Comparison of ENCODE assay signal across 8 cellular contexts in genomic region chr2:21042958-21043743, GRCh38. TPM values are rescaled to one million over a fixed set of nuclear protein-coding genes. Genes with fewer than 3 reads are reported as not detected.
DNase-seq lines count a peak whose midpoint lies in the region; ATAC-seq, FAIRE-seq and TF ChIP-seq lines count a peak whose summit lies in the region.

No MANE protein-coding gene starts in this region.

- peak; percentile 17 to 64 (median 34) for DNase-seq in CD4-positive, alpha-beta T cell
- DNase-seq in GM19238 (ENCODE audit: insufficient read length, low spot score) (peak; percentile 50), RKO (ENCODE audit: low spot score) (peak; percentile 35), head of caudate nucleus (peak; percentile 35 to 91 (median 74)), pancreas (peak; percentile 10 to 84 (median 63)), upper lobe of left lung (peak; percentile 66 to 86)
- peak; percentile 65 for DNase-seq in activated naive CD4-positive, alpha-beta T cell treated with anti-CD3 and anti-CD28 coated beads, Interleukin-2, amount 10 ng/mL, durations not matched to agents 7 days and 5 days

- POLR2A ChIA-PET in CD4-positive, alpha-beta T cell (lab: Charles Lee) = interaction anchor here (0.7 kb wide), 1 partner anchor 27 kb away, joined by 3 read pairs; no protein-coding TSS in a partner anchor

- no peak overlapping the region for H3K4me3 ChIP-seq in pancreas
- no peak overlapping the region for H3K4me3 ChIP-seq in upper lobe of left lung

- H3K36me3 ChIP-seq in pancreas (no peaks in the 10 kb centered on the region), upper lobe of left lung (no peaks in the 10 kb centered on the region)

- H3K9me3 ChIP-seq in CD4-positive, alpha-beta T cell (ENCODE audit: control insufficient read depth, low read length) = no peaks in the 10 kb centered on the region
- H3K9me3 ChIP-seq in pancreas = no peaks in the 10 kb centered on the region
- no peaks in the 10 kb centered on the region for H3K9me3 ChIP-seq in upper lobe of left lung

- no peak for TF ChIP-seq POLR2A in upper lobe of left lung (IDR thresholded peaks at IDR 0.05)

- 14% methylated on average over 24 to 25 of the region's 25 CpGs for WGBS in pancreas, 2 donors
- WGBS in upper lobe of left lung, 2 donors = 25 to 29% methylated on average over 18 to 22 of the region's 25 CpGs

- intact Hi-C loops in CD4-positive, alpha-beta T cell (cut with DNase I, micrococcal nuclease) = loop anchor here in 1 of 2 experiments (5.0 kb wide), 1 partner anchor 274 kb away; no protein-coding TSS in a partner anchor
- intact Hi-C loops in head of caudate nucleus (cut with DNase I) = loop anchor here (5.0 kb wide), 1 partner anchor 74 kb away; no protein-coding TSS in a partner anchor
- intact Hi-C loops in pancreas (cut with DNase I) = loop anchor here in 1 of 3 donors (5.0 to 10.0 kb wide), 2 partner anchors 69 to 272 kb away; no protein-coding TSS in a partner anchor

- peaks cover 5% of the 10 kb centered on the region for H3K4me1 Mint-ChIP-seq in CD4-positive, alpha-beta T cell (ENCODE audit: low read depth)
- no peaks in the 10 kb centered on the region for H3K4me1 Mint-ChIP-seq in activated naive CD4-positive, alpha-beta T cell treated with anti-CD3 and anti-CD28 coated beads, Interleukin-2, amount 10 ng/mL, durations not matched to agents 7 days and 5 days

- no peaks in the 10 kb centered on the region for H3K9me3 Mint-ChIP-seq in CD4-positive, alpha-beta T cell
- no peaks in the 10 kb centered on the region for H3K9me3 Mint-ChIP-seq in activated naive CD4-positive, alpha-beta T cell treated with anti-CD3 and anti-CD28 coated beads, Interleukin-2, amount 10 ng/mL, durations not matched to agents 7 days and 5 days

- H3K27me3 ChIP-seq in CD4-positive, alpha-beta T cell (ENCODE audit: control insufficient read depth, insufficient read depth, low read length) = peaks cover 25% of the 10 kb centered on the region
- H3K27me3 ChIP-seq in pancreas (peaks cover 0 to 5% (median 0%) of the 10 kb centered on the region in 4 donors), upper lobe of left lung (peaks cover 0 to 12% (median 5%) of the 10 kb centered on the region in 4 donors)

- H3K4me1 ChIP-seq in pancreas = peaks cover 0 to 10% (median 0%) of the 10 kb centered on the region in 3 donors
- peaks cover 10 to 30% (median 27%) of the 10 kb centered on the region in 4 donors for H3K4me1 ChIP-seq in upper lobe of left lung

- H3K4me3 Mint-ChIP-seq in CD4-positive, alpha-beta T cell = peak overlapping the region; percentile 8
- H3K4me3 Mint-ChIP-seq in activated naive CD4-positive, alpha-beta T cell treated with anti-CD3 and anti-CD28 coated beads, Interleukin-2, amount 10 ng/mL, durations not matched to agents 7 days and 5 days = no peak overlapping the region

- H3K27me3 Mint-ChIP-seq in CD4-positive, alpha-beta T cell = peaks cover 68% of the 10 kb centered on the region
- peaks cover 24% of the 10 kb centered on the region for H3K27me3 Mint-ChIP-seq in activated naive CD4-positive, alpha-beta T cell treated with anti-CD3 and anti-CD28 coated beads, Interleukin-2, amount 10 ng/mL, durations not matched to agents 7 days and 5 days

- FAIRE-seq in pancreas (lab: Jason Lieb, UNC) = no peak

- no peak overlapping the region for H3K27ac ChIP-seq in CD4-positive, alpha-beta T cell (ENCODE audit: low read depth, low read length)
- no peak overlapping the region for H3K27ac ChIP-seq in pancreas
- H3K27ac ChIP-seq in upper lobe of left lung = no peak overlapping the region

- peak; percentile 55 for ATAC-seq in CD4-positive, alpha-beta T cell (ENCODE audit: poor library complexity)
- peak; percentile 71 for ATAC-seq in HG03460 (IDR thresholded peaks at IDR 0.05; ENCODE audit: unreplicated experiment)
- peak; percentile 73 to 91 (median 82) for ATAC-seq in pancreas
- peak; percentile 68 to 89 for ATAC-seq in upper lobe of left lung (ENCODE audit: low FRiP score in 2 of 2)

- no peaks in the 10 kb centered on the region for H3K36me3 Mint-ChIP-seq in CD4-positive, alpha-beta T cell (ENCODE audit: low read depth)
- H3K36me3 Mint-ChIP-seq in activated naive CD4-positive, alpha-beta T cell treated with anti-CD3 and anti-CD28 coated beads, Interleukin-2, amount 10 ng/mL, durations not matched to agents 7 days and 5 days = no peaks in the 10 kb centered on the region

- TF ChIP-seq CTCF in CD4-positive, alpha-beta T cell (IDR thresholded peaks at IDR 0.05) = peak; percentile 98
- TF ChIP-seq CTCF in pancreas (IDR thresholded peaks at IDR 0.05) = peak; percentile 95 to 98 (median 98)
- peak; percentile 85 to 94 (median 90) for TF ChIP-seq CTCF in upper lobe of left lung (IDR thresholded peaks at IDR 0.05)

- CTCF ChIA-PET in CD4-positive, alpha-beta T cell (lab: Charles Lee) = interaction anchor here (0.7 to 1.2 kb wide), 3 partner anchors 10 to 18 kb away, joined by 3 to 5 read pairs (median 5); no protein-coding TSS in a partner anchor
- CTCF ChIA-PET in activated naive CD4-positive, alpha-beta T cell treated with anti-CD3 and anti-CD28 coated beads, Interleukin-2, amount 10 ng/mL, durations not matched to agents 7 days and 5 days (lab: Charles Lee) = interaction anchor here (0.7 to 4.3 kb wide), 5 partner anchors 10 to 274 kb away, joined by 3 to 28 read pairs (median 10); no protein-coding TSS in a partner anchor

- no peak for TF ChIP-seq EP300 in upper lobe of left lung (IDR thresholded peaks at IDR 0.05)

- H3K27ac Mint-ChIP-seq in CD4-positive, alpha-beta T cell = no peak overlapping the region
- H3K27ac Mint-ChIP-seq in activated naive CD4-positive, alpha-beta T cell treated with anti-CD3 and anti-CD28 coated beads, Interleukin-2, amount 10 ng/mL, durations not matched to agents 7 days and 5 days = no peak overlapping the region

RNA-seq across cellular contexts. Expression of gene APOB, which starts 0.7 kb away (rescaled TPM):
- total RNA-seq in CD4-positive, alpha-beta T cell = not detected
- total RNA-seq in pancreas = 1 to 10 TPM in 1 of 6 donors, under 1 TPM in 5; 0.03 to 3.2 (median 0.08) TPM
- polyA plus RNA-seq in pancreas = under 1 TPM; 0.09 to 0.11 TPM
- total RNA-seq in upper lobe of left lung = 1 to 10 TPM in 3 of 6 donors, under 1 TPM in 3; under 0.01 to 2.1 (median 0.60) TPM
